20 cellular contexts compared by ENCODE assay signal in genomic region chr2:191573216-191573615, GRCh38.
DNase-seq lines count a peak whose midpoint lies in the region; ATAC-seq lines count a peak whose summit lies in the region.
"Had no signal": no experiment of that assay in that cellular context is flagged by ENCODE, and none has a peak within 500 bp of the region (broad histone marks: within the 10 kb centered on the region; RNA-seq: fewer than 3 reads in every experiment).

No MANE protein-coding gene starts in this region.

- peak; percentile 22 to 25 for ATAC-seq in activated CD4-positive, CD25-positive, alpha-beta regulatory T cell treated with anti-CD3 and anti-CD28 coated beads, Interleukin-2, amount 50 U/mL, for 24 hours
- ATAC-seq in HG02642 (IDR thresholded peaks at IDR 0.05; ENCODE audit: poor library complexity, unreplicated experiment), result no peak
- no peak for ATAC-seq in HG03139 (IDR thresholded peaks at IDR 0.05; ENCODE audit: unreplicated experiment)

- no peak for DNase-seq in activated CD4-positive, CD25-positive, alpha-beta regulatory T cell treated with anti-CD3 and anti-CD28 coated beads, Interleukin-2, amount 50 U/mL, for 72 hours
- DNase-seq in activated naive CD4-positive, alpha-beta T cell (lab: John Stamatoyannopoulos, UW), result no peak
- DNase-seq in activated naive CD8-positive, alpha-beta T cell treated with anti-CD3 and anti-CD28 coated beads for 36 hours, result no peak
- no peak for DNase-seq in H7
- DNase-seq: AML-193, DMS 273 treated with DMSO at 0.1 percent for 48 hours, DND-41, H9, MM.1S, NCI-H1092 treated with DMSO at 0.1 percent for 48 hours, NCI-H146, NCI-H2029 treated with DMSO at 0.1 percent for 48 hours, NCI-H2171, NCI-H526, PC-9 had no signal

- no peaks in the 10 kb centered on the region for H3K36me3 ChIP-seq in H7 (replicated peaks; ENCODE audit: control insufficient read depth, insufficient read depth, low read length)

- H3K36me3 Mint-ChIP-seq in activated naive CD4-positive, alpha-beta T cell treated with anti-CD3 and anti-CD28 coated beads, Interleukin-2, amount 50 U/mL, for 24 hours, result no peaks in the 10 kb centered on the region
- no peaks in the 10 kb centered on the region for H3K36me3 Mint-ChIP-seq in activated naive CD8-positive, alpha-beta T cell treated with anti-CD3 and anti-CD28 coated beads for 36 hours
- H3K36me3 Mint-ChIP-seq: IgD-negative memory B cell had no signal

- H3K4me3 Mint-ChIP-seq in activated naive CD4-positive, alpha-beta T cell treated with anti-CD3 and anti-CD28 coated beads, Interleukin-2, amount 50 U/mL, for 24 hours, result peak overlapping the region; percentile 51
- H3K4me3 Mint-ChIP-seq in activated naive CD8-positive, alpha-beta T cell treated with anti-CD3 and anti-CD28 coated beads for 36 hours, result no peak overlapping the region
- H3K4me3 Mint-ChIP-seq: H9, IgD-negative memory B cell had no signal

- H3K27me3 ChIP-seq in H7 (ENCODE audit: control insufficient read depth, insufficient read depth, low read length), result no peaks in the 10 kb centered on the region

- H3K9me3 Mint-ChIP-seq in activated naive CD4-positive, alpha-beta T cell treated with anti-CD3 and anti-CD28 coated beads, Interleukin-2, amount 50 U/mL, for 24 hours, result no peaks in the 10 kb centered on the region
- H3K9me3 Mint-ChIP-seq in activated naive CD8-positive, alpha-beta T cell treated with anti-CD3 and anti-CD28 coated beads for 36 hours, result no peaks in the 10 kb centered on the region
- H3K9me3 Mint-ChIP-seq: H9, IgD-negative memory B cell had no signal

- no peak overlapping the region for H3K4me3 ChIP-seq in H7 (ENCODE audit: insufficient read depth, low read depth, low read length)
- H3K4me3 ChIP-seq: PC-9 had no signal

- peak overlapping the region; percentile 91 for H3K27ac Mint-ChIP-seq in activated naive CD4-positive, alpha-beta T cell treated with anti-CD3 and anti-CD28 coated beads, Interleukin-2, amount 50 U/mL, for 24 hours
- peak overlapping the region; percentile 69 for H3K27ac Mint-ChIP-seq in activated naive CD8-positive, alpha-beta T cell treated with anti-CD3 and anti-CD28 coated beads for 36 hours
- H3K27ac Mint-ChIP-seq: H9, IgD-negative memory B cell had no signal

- H3K4me1 Mint-ChIP-seq in activated naive CD4-positive, alpha-beta T cell treated with anti-CD3 and anti-CD28 coated beads, Interleukin-2, amount 50 U/mL, for 24 hours, result peaks cover 48% of the 10 kb centered on the region
- H3K4me1 Mint-ChIP-seq in activated naive CD8-positive, alpha-beta T cell treated with anti-CD3 and anti-CD28 coated beads for 36 hours, result peaks cover 42% of the 10 kb centered on the region

- no peaks in the 10 kb centered on the region for H3K27me3 Mint-ChIP-seq in activated naive CD4-positive, alpha-beta T cell treated with anti-CD3 and anti-CD28 coated beads, Interleukin-2, amount 50 U/mL, for 24 hours
- peaks cover 18% of the 10 kb centered on the region for H3K27me3 Mint-ChIP-seq in activated naive CD8-positive, alpha-beta T cell treated with anti-CD3 and anti-CD28 coated beads for 36 hours
- H3K27me3 Mint-ChIP-seq: IgD-negative memory B cell had no signal

Comparison
In these comparisons a context has a peak if more than half of its experiments do, and no peak if none do; other contexts are left out.
1. ATAC-seq: peak in activated CD4-positive, CD25-positive, alpha-beta regulatory T cell treated with anti-CD3 and anti-CD28 coated beads, Interleukin-2, amount 50 U/mL, for 24 hours (2 of 2); none in HG02642 (single experiment) and HG03139 (single experiment).